In the genomic region with DNA sequence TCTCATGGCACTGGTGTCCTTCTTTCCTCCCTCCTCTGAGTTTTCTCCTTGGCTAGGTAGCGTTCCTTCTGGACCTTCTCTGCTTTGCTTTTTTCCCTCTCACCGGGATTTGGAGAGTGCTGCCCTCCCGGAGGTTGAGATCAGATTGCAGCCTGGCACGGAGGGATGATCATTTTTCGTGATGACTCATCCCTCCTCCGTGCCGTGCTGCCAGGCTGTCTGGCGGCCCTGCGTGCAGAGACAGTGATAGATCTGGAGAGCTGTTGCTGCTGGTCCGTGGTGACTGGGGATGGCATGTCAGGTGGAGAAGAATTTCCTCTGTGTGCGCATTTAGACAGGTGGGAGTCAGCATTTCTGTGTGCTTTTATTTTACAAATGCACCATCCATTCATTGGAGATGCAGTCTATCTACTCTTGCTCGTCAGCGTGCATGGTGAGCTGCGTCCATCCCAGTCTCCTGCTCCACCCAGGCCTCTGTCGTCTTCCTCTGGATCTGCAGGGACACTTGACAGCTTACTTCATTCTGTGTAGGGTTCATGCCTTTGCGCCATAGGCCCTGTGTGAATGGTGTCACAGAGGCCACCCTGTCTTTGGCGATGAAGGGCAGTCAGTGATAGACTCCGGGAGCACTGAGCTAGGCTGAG, we compare ENCODE assay signal across 1 cellular context.
TF ChIP-seq lines count a peak whose summit lies in the region.

No MANE protein-coding gene starts in this region.

TF ChIP-seq in A549, 52 proteins besides CTCF, POLR2A, EP300 and RAD21 (continued from another document):
- TF ChIP-seq FOSL2 (IDR thresholded peaks at IDR 0.05): 0 out of 2 replicates have a peak, but pooled peaks have one; percentile 25
- peak; percentile 90 for TF ChIP-seq FOSL2 (CRISPR knock-in tag; IDR thresholded peaks at IDR 0.05)
- no peak for TF ChIP-seq HOXB13 (CRISPR knock-in tag; IDR thresholded peaks at IDR 0.05; ENCODE audit: low read depth)
